Comparison of ENCODE assay signal across 16 cellular contexts in genomic region chrX:153517941-153518834, GRCh38. TPM values are rescaled to one million over a fixed set of nuclear protein-coding genes. Genes with fewer than 3 reads are reported as not detected.
A peak's percentile ranks its signal among the peaks of the same experiment; 100 is the strongest.
DNase-seq lines count a peak whose midpoint lies in the region; ATAC-seq, FAIRE-seq and TF ChIP-seq lines count a peak whose summit lies in the region.
"Had no signal": no experiment of that assay in that cellular context is flagged by ENCODE, and none has a peak within 500 bp of the region (broad histone marks: within the 10 kb centered on the region; RNA-seq: fewer than 3 reads in every experiment).

No MANE protein-coding gene starts in this region.

- H3K79me2 ChIP-seq in GM23338 (replicated peaks; ENCODE audit: insufficient read depth): no peaks in the 10 kb centered on the region

- BruUV-seq in A673 (replicated peaks; lab: Mats Ljungman, UMichigan): no TSS peak

- H3K4me1 ChIP-seq in A673 (ENCODE audit: insufficient read depth, low read length, poor library complexity, severe bottlenecking) (peaks cover 10% of the 10 kb centered on the region), GM23338 (ENCODE audit: insufficient read depth) (no peaks in the 10 kb centered on the region)

- peaks cover 34% of the 10 kb centered on the region for H3K27me3 Mint-ChIP-seq in GM23338 (ENCODE audit: insufficient read depth, low read depth, poor library complexity)
- H3K27me3 Mint-ChIP-seq in chondrocyte (ENCODE audit: low read depth): peaks cover 9% of the 10 kb centered on the region
- H3K27me3 Mint-ChIP-seq in memory B cell: peaks cover 15% of the 10 kb centered on the region

- POLR2A ChIA-PET in A673 (lab: Charles Lee; ENCODE audit: low non-redundant PET): no interaction called here
- POLR2A ChIA-PET in HEK293T (lab: Yijun Ruan, JAX): no interaction called here

- no peak overlapping the region; the same call in 1 of the 2 replicates for H2AFZ ChIP-seq in GM23338

- no peak overlapping the region for H3K27ac ChIP-seq in A673 (ENCODE audit: low read depth, low read length, poor library complexity, severe bottlenecking)
- no peak overlapping the region for H3K27ac ChIP-seq in GM23338 (ENCODE audit: low read depth)
- H3K27ac ChIP-seq in substantia nigra (ENCODE audit: low read depth, low read length, poor library complexity, severe bottlenecking): no peak overlapping the region
- H3K27ac ChIP-seq: brain microvascular endothelial cell had no signal

- peaks cover 14% of the 10 kb centered on the region for H3K27me3 ChIP-seq in A673 (replicated peaks; ENCODE audit: insufficient read depth, low read depth, low read length, poor library complexity)
- H3K27me3 ChIP-seq in GM23338 (ENCODE audit: insufficient read depth): peaks cover 30% of the 10 kb centered on the region

- no peak for ATAC-seq in GM23338
- no peak for ATAC-seq in memory B cell (ENCODE audit: low read depth)
- ATAC-seq: left ventricle myocardium superior had no signal

- H3K27ac Mint-ChIP-seq in GM23338 (no peak overlapping the region), chondrocyte (ENCODE audit: unreplicated experiment) (peak overlapping the region; percentile 22), memory B cell (no peak overlapping the region)
- H3K27ac Mint-ChIP-seq: activated naive CD4-positive, alpha-beta T cell treated with anti-CD3 and anti-CD28 coated beads, Interleukin-2, amount 10 ng/mL, durations not matched to agents 7 days and 5 days had no signal

- no peaks in the 10 kb centered on the region for H4K20me1 ChIP-seq in GM23338 (replicated peaks; ENCODE audit: insufficient read depth)

- TF ChIP-seq CTCF in A673 (conservative IDR thresholded peaks at IDR 0.05; ENCODE audit: low read depth, low read length): no peak
- no peak for TF ChIP-seq CTCF in GM23338 (conservative IDR thresholded peaks at IDR 0.05; ENCODE audit: low read depth in 2 of 2)
- no peak for TF ChIP-seq CTCF in chondrocyte (IDR thresholded peaks at IDR 0.05)
- TF ChIP-seq CTCF in D721Med (IDR thresholded peaks at IDR 0.05; ENCODE audit: insufficient read depth, missing control alignments): no peak

- H3K4me3 Mint-ChIP-seq in GM23338 (peak overlapping the region; percentile 75), chondrocyte (ENCODE audit: unreplicated experiment) (peak overlapping the region; percentile 47), memory B cell (peak overlapping the region; percentile 24)
- H3K4me3 Mint-ChIP-seq: activated naive CD4-positive, alpha-beta T cell treated with anti-CD3 and anti-CD28 coated beads, Interleukin-2, amount 10 ng/mL, durations not matched to agents 7 days and 5 days had no signal

- no peaks in the 10 kb centered on the region for H3K36me3 ChIP-seq in A673 (ENCODE audit: insufficient read depth, low read length, poor library complexity, severe bottlenecking)
- no peaks in the 10 kb centered on the region for H3K36me3 ChIP-seq in GM23338 (ENCODE audit: insufficient read depth)
- H3K36me3 ChIP-seq: brain microvascular endothelial cell had no signal

- intact Hi-C loops in A673 (cut with micrococcal nuclease; ENCODE audit: unreplicated experiment): no loop called here

- H3F3A ChIP-seq in GM23338 (replicated peaks; ENCODE audit: low read depth): no peaks in the 10 kb centered on the region

- peak overlapping the region; percentile 71 for H3K4me2 ChIP-seq in GM23338

- H3K4me1 Mint-ChIP-seq in GM23338: peaks cover 3% of the 10 kb centered on the region; the same call in 2 of the 3 replicates
- peaks cover 8% of the 10 kb centered on the region for H3K4me1 Mint-ChIP-seq in chondrocyte (ENCODE audit: low read depth)
- H3K4me1 Mint-ChIP-seq in memory B cell: peaks cover 5% of the 10 kb centered on the region

- no peak for DNase-seq in A673 (ENCODE audit: low spot score)
- DNase-seq in GM23338 (ENCODE audit: low spot score): no peak
- no peak for DNase-seq in chondrocyte (ENCODE audit: low spot score)
- no peak for DNase-seq in memory B cell (ENCODE audit: low spot score in 2 of 2)
- no peak for DNase-seq in HEK293T (ENCODE audit: extremely low spot score)
- DNase-seq in D721Med (ENCODE audit: insufficient read length, low spot score): no peak
- DNase-seq in substantia nigra (lab: John Stamatoyannopoulos, UW): no peak
- DNase-seq: activated CD4-positive, alpha-beta T cell treated with anti-CD3 and anti-CD28 coated beads, Interleukin-2, amount 50 U/mL, for 1 hour; activated naive CD4-positive, alpha-beta T cell treated with anti-CD3 and anti-CD28 coated beads, Interleukin-2, amount 10 ng/mL, durations not matched to agents 7 days and 5 days; brain microvascular endothelial cell; foreskin melanocyte; Kasumi-1; left ventricle myocardium superior had no signal

- H3K9me3 Mint-ChIP-seq in GM23338 (no peaks in the 10 kb centered on the region), chondrocyte (ENCODE audit: low read depth) (no peaks in the 10 kb centered on the region), memory B cell (no peaks in the 10 kb centered on the region)
- H3K9me3 Mint-ChIP-seq: activated naive CD4-positive, alpha-beta T cell treated with anti-CD3 and anti-CD28 coated beads, Interleukin-2, amount 10 ng/mL, durations not matched to agents 7 days and 5 days had no signal

- peak overlapping the region; percentile 24 for H3K4me3 ChIP-seq in A673 (ENCODE audit: low read depth, low read length, poor library complexity, severe bottlenecking)
- peak overlapping the region; percentile 50; the same call in 1 of the 2 replicates for H3K4me3 ChIP-seq in GM23338

- CTCF ChIA-PET in A673 (lab: Charles Lee) (no interaction called here), HEK293T (lab: Yijun Ruan, JAX) (no interaction called here)

- H3K36me3 Mint-ChIP-seq in GM23338 (ENCODE audit: low read depth) (no peaks in the 10 kb centered on the region; the same call in 2 of the 3 replicates), chondrocyte (ENCODE audit: low read depth) (no peaks in the 10 kb centered on the region), memory B cell (no peaks in the 10 kb centered on the region)
- H3K36me3 Mint-ChIP-seq: activated naive CD4-positive, alpha-beta T cell treated with anti-CD3 and anti-CD28 coated beads, Interleukin-2, amount 10 ng/mL, durations not matched to agents 7 days and 5 days had no signal

- no peak for FAIRE-seq in D721Med (lab: Jason Lieb, UNC)
- FAIRE-seq: RCC 7860, urothelium cell line had no signal

- no peaks in the 10 kb centered on the region for H3K9me2 ChIP-seq in GM23338 (ENCODE audit: insufficient read depth)

- no peaks in the 10 kb centered on the region for H3K9me3 ChIP-seq in A673 (ENCODE audit: low read depth, low read length, poor library complexity, severe bottlenecking)

TF ChIP-seq in GM23338, 12 proteins besides CTCF, POLR2A, EP300 and RAD21:
- TF ChIP-seq POLR2AphosphoS5 (IDR thresholded peaks at IDR 0.05; ENCODE audit: low read depth) (no peak), EZH2 (IDR thresholded peaks at IDR 0.05; ENCODE audit: low read depth, unreplicated experiment) (peak; percentile 27), JUNB (IDR thresholded peaks at IDR 0.05; ENCODE audit: unreplicated experiment) (no peak), ZNF331 (CRISPR knock-in tag; IDR thresholded peaks at IDR 0.05; ENCODE audit: low read depth) (no peak), ZNF114 (CRISPR knock-in tag; IDR thresholded peaks at IDR 0.05) (no peak)

TF ChIP-seq in HEK293T, 16 proteins besides CTCF, POLR2A, EP300 and RAD21:
- TF ChIP-seq NFRKB (IDR thresholded peaks at IDR 0.05) (no peak), L3MBTL2 (conservative IDR thresholded peaks at IDR 0.05) (no peak), SUZ12 (IDR thresholded peaks at IDR 0.05) (no peak), CTBP1 (IDR thresholded peaks at IDR 0.05; ENCODE audit: borderline replicate concordance) (no peak), FOXK2 (IDR thresholded peaks at IDR 0.05) (no peak), TARDBP (IDR thresholded peaks at IDR 0.05) (no peak), PKNOX1 (IDR thresholded peaks at IDR 0.05) (no peak), HDGF (IDR thresholded peaks at IDR 0.05; ENCODE audit: borderline replicate concordance) (no peak), ZNF384 (IDR thresholded peaks at IDR 0.05) (no peak)

RNA-seq across cellular contexts. Expression of gene ATP2B3, which starts 0.7 kb away (rescaled TPM):
- 0.11 and 0.42 TPM in 2 replicates for total RNA-seq in A673 (2021)
- total RNA-seq in GM23338 (2014; rRNA removed; shearing (Covaris generic)): 0.17 and 0.54 TPM in 2 replicates
- 0.09 TPM in 1 of 2 replicates, not detected in the other for polyA plus RNA-seq in GM23338 (2016; fragmentation: Nextera tagmentation; extraction: Ambion mirVana)
- total RNA-seq in chondrocyte: 0.17 to 0.46 TPM (median 0.37 TPM) in 3 replicates
- total RNA-seq: epithelial cell of proximal tubule, left ventricle myocardium superior had no signal

RNA-seq across cellular contexts. Expression of gene BGN, which starts 23.4 kb away (rescaled TPM):
- total RNA-seq in A673 (2021): 51.8 and 90.9 TPM in 2 replicates
- total RNA-seq in GM23338 (2014; rRNA removed; shearing (Covaris generic)): 0.23 and 0.87 TPM in 2 replicates
- 0.71 and 1.8 TPM in 2 replicates for polyA plus RNA-seq in GM23338 (2016; fragmentation: Nextera tagmentation; extraction: Ambion mirVana)
- total RNA-seq in chondrocyte: 1,195 to 2,668 TPM (median 2,632 TPM) in 3 replicates

RNA-seq across cellular contexts. Expression of gene HAUS7, which starts 47.8 kb away (rescaled TPM):
- total RNA-seq in A673 (2021) (75.3 and 82.6 TPM in 2 replicates), chondrocyte (31.3 to 43.6 TPM (median 32.3 TPM) in 3 replicates)
- total RNA-seq in GM23338 (2014; rRNA removed; shearing (Covaris generic)): 48.8 and 59.8 TPM in 2 replicates
- polyA plus RNA-seq in GM23338 (2016; fragmentation: Nextera tagmentation; extraction: Ambion mirVana): 77.9 and 78.8 TPM in 2 replicates

Comparison
In these comparisons a context has a peak if more than half of its experiments do, and no peak if none do; other contexts are left out.
1. H3K4me3 Mint-ChIP-seq: peak in every context shown above with its lines; median percentile 75 in GM23338; 47 in chondrocyte; 24 in memory B cell.
2. RNA of gene BGN, which starts 23.4 kb away (total RNA-seq): 1,195 to 2,668 TPM in chondrocyte; 51.8 to 90.9 TPM in A673 and 0.23 to 0.87 TPM in GM23338; every median in the first group is over 10 times any median in the second.